Comparison of ENCODE assay signal across 22 cellular contexts in genomic region chr18:47736376-47737140, GRCh38.
DNase-seq lines count a peak whose midpoint lies in the region; ATAC-seq lines count a peak whose summit lies in the region.
"Had no signal": no experiment of that assay in that cellular context is flagged by ENCODE, and none has a peak within 500 bp of the region (broad histone marks: within the 10 kb centered on the region; RNA-seq: fewer than 3 reads in every experiment).

No MANE protein-coding gene starts in this region.

- DNase-seq in cardiac septum (ENCODE audit: low spot score) = peak; percentile 29
- DNase-seq in left ventricle myocardium superior = no peak
- peak; percentile 37 for DNase-seq in islet precursor cell
- no peak for DNase-seq in stimulated activated effector memory CD8-positive, alpha-beta T cell treated with anti-CD3 and anti-CD28 coated beads, Interleukin-12 subunit alpha, Interleukin-12 subunit beta, amount 100 ng/mL, for 72 hours (ENCODE audit: low spot score in 2 of 2)
- DNase-seq in SJCRH30 = no peak
- DNase-seq in NCI-H1105 (lab: John Stamatoyannopoulos, UW) = no peak
- DNase-seq: CD4-positive, CD25-positive, alpha-beta regulatory T cell; COR-L47; DMS53; GM23248; H9; HFFc6; KG1; MG63; NCI-H2029 treated with DMSO at 0.1 percent for 48 hours; NCI-H446 treated with DMSO at 0.1 percent for 48 hours; NCI-H526; PC-9 had no signal

- H3K4me3 Mint-ChIP-seq in stimulated activated effector memory CD8-positive, alpha-beta T cell treated with anti-CD3 and anti-CD28 coated beads, Interleukin-12 subunit alpha, Interleukin-12 subunit beta, amount 100 ng/mL, for 72 hours = no peak overlapping the region
- H3K4me3 Mint-ChIP-seq: CD4-positive, CD25-positive, alpha-beta regulatory T cell; H9; HFFc6 had no signal

- H3K4me3 ChIP-seq in SJCRH30 = no peak overlapping the region
- H3K4me3 ChIP-seq: BLaER1, GM23248, MG63, PC-9, SJSA1 had no signal

- H3K27ac Mint-ChIP-seq in stimulated activated effector memory CD8-positive, alpha-beta T cell treated with anti-CD3 and anti-CD28 coated beads, Interleukin-12 subunit alpha, Interleukin-12 subunit beta, amount 100 ng/mL, for 72 hours = no peak overlapping the region
- H3K27ac Mint-ChIP-seq: CD4-positive, CD25-positive, alpha-beta regulatory T cell; H9; HFFc6 had no signal

- H3K36me3 ChIP-seq in SJCRH30 = no peaks in the 10 kb centered on the region
- H3K36me3 ChIP-seq: BLaER1, MG63, SJSA1 had no signal

- H3K36me3 Mint-ChIP-seq in stimulated activated effector memory CD8-positive, alpha-beta T cell treated with anti-CD3 and anti-CD28 coated beads, Interleukin-12 subunit alpha, Interleukin-12 subunit beta, amount 100 ng/mL, for 72 hours = no peaks in the 10 kb centered on the region
- H3K36me3 Mint-ChIP-seq: CD4-positive, CD25-positive, alpha-beta regulatory T cell had no signal

- H3K4me1 ChIP-seq in SJCRH30 = no peaks in the 10 kb centered on the region
- H3K4me1 ChIP-seq: SJSA1 had no signal

- peaks cover 3% of the 10 kb centered on the region for H3K9me3 Mint-ChIP-seq in stimulated activated effector memory CD8-positive, alpha-beta T cell treated with anti-CD3 and anti-CD28 coated beads, Interleukin-12 subunit alpha, Interleukin-12 subunit beta, amount 100 ng/mL, for 72 hours
- H3K9me3 Mint-ChIP-seq: H9 had no signal

- no peak overlapping the region for H3K27ac ChIP-seq in SJCRH30
- H3K27ac ChIP-seq: GM23248, PC-9, SJSA1 had no signal

- ATAC-seq in left ventricle myocardium superior = no peak
- peak; percentile 9 for ATAC-seq in stimulated activated effector memory CD8-positive, alpha-beta T cell treated with anti-CD3 and anti-CD28 coated beads, Interleukin-12 subunit alpha, Interleukin-12 subunit beta, amount 100 ng/mL, for 72 hours
- no peak for ATAC-seq in HG03045 (IDR thresholded peaks at IDR 0.05; ENCODE audit: unreplicated experiment)
- ATAC-seq: Right ventricle myocardium inferior had no signal

- no peaks in the 10 kb centered on the region for H3K9me3 ChIP-seq in SJCRH30 (replicated peaks)
- H3K9me3 ChIP-seq: MG63, SJSA1 had no signal

- intact Hi-C loops in cardiac septum (cut with DNase I) (no loop called here), left ventricle myocardium superior (cut with micrococcal nuclease) (no loop called here)

- H3K27me3 ChIP-seq in SJCRH30 = no peaks in the 10 kb centered on the region
- H3K27me3 ChIP-seq: BLaER1 had no signal

- no peaks in the 10 kb centered on the region for H3K4me1 Mint-ChIP-seq in stimulated activated effector memory CD8-positive, alpha-beta T cell treated with anti-CD3 and anti-CD28 coated beads, Interleukin-12 subunit alpha, Interleukin-12 subunit beta, amount 100 ng/mL, for 72 hours

Comparison
In these comparisons a context has a peak if more than half of its experiments do, and no peak if none do; other contexts are left out.
1. DNase-seq: peak in cardiac septum (single experiment) and islet precursor cell (single experiment); none in left ventricle myocardium superior (single experiment), stimulated activated effector memory CD8-positive, alpha-beta T cell treated with anti-CD3 and anti-CD28 coated beads, Interleukin-12 subunit alpha, Interleukin-12 subunit beta, amount 100 ng/mL, for 72 hours (0 of 2), SJCRH30 (0 of 2) and NCI-H1105 (single experiment).